8 cellular contexts compared by ENCODE assay signal in the genomic region with DNA sequence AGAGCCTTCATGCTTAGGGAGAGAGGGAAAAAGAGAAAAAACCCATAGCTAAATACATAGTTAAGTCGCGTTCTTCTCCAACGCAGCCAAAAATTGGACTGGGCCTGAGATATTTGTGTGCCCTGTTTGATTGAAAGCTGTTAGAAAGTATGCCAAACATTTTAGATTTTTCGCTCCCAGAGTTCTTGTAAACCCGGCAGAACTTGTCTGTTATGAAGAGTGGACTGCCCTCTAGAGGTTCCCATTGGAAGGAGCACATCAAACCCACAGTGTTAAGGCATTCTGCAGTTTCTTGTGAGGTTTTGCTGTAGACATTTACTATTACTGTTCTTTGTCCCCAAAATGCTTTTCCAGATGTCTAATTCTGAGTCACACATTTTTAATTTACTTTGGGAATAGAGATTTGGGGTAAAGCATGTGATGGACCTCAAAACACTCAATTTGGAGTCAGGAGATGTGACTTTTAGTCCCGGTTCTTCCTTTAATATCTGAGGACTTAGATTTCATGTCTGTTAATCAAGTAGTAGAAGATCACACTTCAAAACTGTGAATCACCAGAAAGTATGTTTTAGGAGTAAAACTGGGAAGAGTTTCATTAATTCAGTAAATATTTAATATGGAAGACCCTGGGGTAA.
DNase-seq lines count a peak whose midpoint lies in the region; ATAC-seq lines count a peak whose summit lies in the region.

No MANE protein-coding gene starts in this region.

- no peak overlapping the region for H3K4me3 Mint-ChIP-seq in activated CD4-positive, alpha-beta memory T cell treated with anti-CD3 and anti-CD28 coated beads, Interleukin-2, amount 10 ng/mL, durations not matched to agents 7 days and 5 days
- no peak overlapping the region for H3K4me3 Mint-ChIP-seq in naive B cell

- DNase-seq in Ammon's horn (ENCODE audit: low spot score) (peak; percentile 92), NCI-H748 (lab: John Stamatoyannopoulos, UW; ENCODE audit: unreplicated experiment) (peak; percentile 68), naive B cell (peak; percentile 48)
- peak; percentile 69 for DNase-seq in activated CD4-positive, alpha-beta memory T cell treated with anti-CD3 and anti-CD28 coated beads, Interleukin-2, amount 10 ng/mL, durations not matched to agents 7 days and 5 days
- peak; percentile 39 for DNase-seq in stimulated activated naive CD4-positive, alpha-beta T cell treated with Interleukin-2 at 50 U/mL for 16 hours (lab: John Stamatoyannopoulos, UW)

- no peaks in the 10 kb centered on the region for H3K36me3 Mint-ChIP-seq in activated CD4-positive, alpha-beta memory T cell treated with anti-CD3 and anti-CD28 coated beads, Interleukin-2, amount 10 ng/mL, durations not matched to agents 7 days and 5 days (ENCODE audit: low read depth)
- no peaks in the 10 kb centered on the region for H3K36me3 Mint-ChIP-seq in naive B cell

- ATAC-seq in GM18867 (IDR thresholded peaks at IDR 0.05; ENCODE audit: unreplicated experiment) (peak; percentile 62), HG03159 (IDR thresholded peaks at IDR 0.05; ENCODE audit: unreplicated experiment) (peak; percentile 53), esophagus mucosa (peak; percentile 90), naive B cell (ENCODE audit: low read depth in 2 of 2) (peak; percentile 79 to 80)

- POLR2A ChIA-PET in activated CD4-positive, alpha-beta memory T cell treated with anti-CD3 and anti-CD28 coated beads, Interleukin-2, amount 10 ng/mL, durations not matched to agents 7 days and 5 days (lab: Charles Lee) = interaction anchor here (1.4 to 1.9 kb wide), 2 partner anchors 376 to 477 kb away, joined by 3 to 9 read pairs; a partner anchor contains a TSS

- CTCF ChIA-PET in activated CD4-positive, alpha-beta memory T cell treated with anti-CD3 and anti-CD28 coated beads, Interleukin-2, amount 10 ng/mL, durations not matched to agents 7 days and 5 days (lab: Charles Lee) = interaction anchor here (0.6 to 5.2 kb wide), 30 partner anchors 9 to 686 kb away, joined by 3 to 75 read pairs (median 3); a partner anchor contains a TSS

- peaks cover 8% of the 10 kb centered on the region for H3K4me1 Mint-ChIP-seq in activated CD4-positive, alpha-beta memory T cell treated with anti-CD3 and anti-CD28 coated beads, Interleukin-2, amount 10 ng/mL, durations not matched to agents 7 days and 5 days
- H3K4me1 Mint-ChIP-seq in naive B cell = no peaks in the 10 kb centered on the region

- H3K27ac Mint-ChIP-seq in activated CD4-positive, alpha-beta memory T cell treated with anti-CD3 and anti-CD28 coated beads, Interleukin-2, amount 10 ng/mL, durations not matched to agents 7 days and 5 days = no peak overlapping the region
- no peak overlapping the region for H3K27ac Mint-ChIP-seq in naive B cell

- H3K9me3 Mint-ChIP-seq in activated CD4-positive, alpha-beta memory T cell treated with anti-CD3 and anti-CD28 coated beads, Interleukin-2, amount 10 ng/mL, durations not matched to agents 7 days and 5 days = no peaks in the 10 kb centered on the region
- no peaks in the 10 kb centered on the region for H3K9me3 Mint-ChIP-seq in naive B cell

- no peaks in the 10 kb centered on the region for H3K27me3 Mint-ChIP-seq in activated CD4-positive, alpha-beta memory T cell treated with anti-CD3 and anti-CD28 coated beads, Interleukin-2, amount 10 ng/mL, durations not matched to agents 7 days and 5 days
- H3K27me3 Mint-ChIP-seq in naive B cell = peaks cover 8 to 12% (median 10%) of the 10 kb centered on the region in 3 donors

Comparison
In these comparisons a context has a peak if more than half of its experiments do, and no peak if none do; other contexts are left out.
1. Peak in every context shown above with its lines: DNase-seq and ATAC-seq.
2. DNase-seq: peak in every context shown above with its lines; median percentile 92 in Ammon's horn; 69 in activated CD4-positive, alpha-beta memory T cell treated with anti-CD3 and anti-CD28 coated beads, Interleukin-2, amount 10 ng/mL, durations not matched to agents 7 days and 5 days; 68 in NCI-H748; 48 in naive B cell; 39 in stimulated activated naive CD4-positive, alpha-beta T cell treated with Interleukin-2 at 50 U/mL for 16 hours.